Comparison of ENCODE assay signal across 1 cellular context in genomic region chr19:10761443-10762242, GRCh38.
TF ChIP-seq lines count a peak whose summit lies in the region.

No MANE protein-coding gene starts in this region.

TF ChIP-seq in K562, 482 proteins besides CTCF, POLR2A, EP300 and RAD21:
- TF ChIP-seq NFYB (IDR thresholded peaks at IDR 0.05; ENCODE audit: extremely low read depth, insufficient read length), result peak; percentile 9
- no peak for TF ChIP-seq HES1 (IDR thresholded peaks at IDR 0.05; ENCODE audit: low read depth)
- TF ChIP-seq RBM25 (IDR thresholded peaks at IDR 0.05; ENCODE audit: low read depth, low read length, severe bottlenecking), result peak; percentile 52
TF ChIP-seq in K562: peak in this region for 2.
